In the genomic region with DNA sequence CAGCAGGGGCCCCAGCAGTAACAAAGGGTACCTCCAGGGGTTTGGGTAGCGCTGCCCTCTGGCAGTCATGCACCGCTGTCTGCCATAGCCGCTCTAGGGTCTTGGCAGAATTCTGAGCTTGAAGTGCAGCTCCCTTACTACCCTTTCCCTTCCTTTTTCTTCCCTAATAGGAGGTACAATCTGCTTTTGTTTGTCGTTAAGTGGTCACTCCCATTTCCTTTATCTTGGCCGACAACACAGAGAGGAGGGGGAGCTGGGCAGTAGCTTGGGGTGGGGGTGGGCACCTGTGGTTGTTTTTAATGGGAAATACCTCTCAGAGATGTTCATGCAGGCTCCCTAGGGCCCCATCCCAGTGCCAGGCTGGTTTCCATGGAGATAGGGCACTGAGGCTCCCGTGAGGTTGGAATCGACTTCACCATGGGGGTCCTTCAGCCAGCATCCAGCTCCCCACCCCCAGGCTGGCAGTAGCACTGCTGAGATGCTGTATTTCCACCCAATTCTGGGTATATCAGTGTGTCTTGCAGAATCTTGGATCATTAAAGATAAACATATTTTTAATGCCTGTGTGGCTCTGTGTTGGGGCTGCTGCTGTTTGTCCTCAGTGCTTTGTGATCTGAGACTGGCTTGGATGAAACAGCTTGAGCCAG, we compare ENCODE assay signal across 1 cellular context.
TF ChIP-seq lines count a peak whose summit lies in the region.

No MANE protein-coding gene starts in this region.

TF ChIP-seq in GM23338, 12 proteins besides CTCF, POLR2A, EP300 and RAD21 (continued from another document):
- TF ChIP-seq, protein P1, sequence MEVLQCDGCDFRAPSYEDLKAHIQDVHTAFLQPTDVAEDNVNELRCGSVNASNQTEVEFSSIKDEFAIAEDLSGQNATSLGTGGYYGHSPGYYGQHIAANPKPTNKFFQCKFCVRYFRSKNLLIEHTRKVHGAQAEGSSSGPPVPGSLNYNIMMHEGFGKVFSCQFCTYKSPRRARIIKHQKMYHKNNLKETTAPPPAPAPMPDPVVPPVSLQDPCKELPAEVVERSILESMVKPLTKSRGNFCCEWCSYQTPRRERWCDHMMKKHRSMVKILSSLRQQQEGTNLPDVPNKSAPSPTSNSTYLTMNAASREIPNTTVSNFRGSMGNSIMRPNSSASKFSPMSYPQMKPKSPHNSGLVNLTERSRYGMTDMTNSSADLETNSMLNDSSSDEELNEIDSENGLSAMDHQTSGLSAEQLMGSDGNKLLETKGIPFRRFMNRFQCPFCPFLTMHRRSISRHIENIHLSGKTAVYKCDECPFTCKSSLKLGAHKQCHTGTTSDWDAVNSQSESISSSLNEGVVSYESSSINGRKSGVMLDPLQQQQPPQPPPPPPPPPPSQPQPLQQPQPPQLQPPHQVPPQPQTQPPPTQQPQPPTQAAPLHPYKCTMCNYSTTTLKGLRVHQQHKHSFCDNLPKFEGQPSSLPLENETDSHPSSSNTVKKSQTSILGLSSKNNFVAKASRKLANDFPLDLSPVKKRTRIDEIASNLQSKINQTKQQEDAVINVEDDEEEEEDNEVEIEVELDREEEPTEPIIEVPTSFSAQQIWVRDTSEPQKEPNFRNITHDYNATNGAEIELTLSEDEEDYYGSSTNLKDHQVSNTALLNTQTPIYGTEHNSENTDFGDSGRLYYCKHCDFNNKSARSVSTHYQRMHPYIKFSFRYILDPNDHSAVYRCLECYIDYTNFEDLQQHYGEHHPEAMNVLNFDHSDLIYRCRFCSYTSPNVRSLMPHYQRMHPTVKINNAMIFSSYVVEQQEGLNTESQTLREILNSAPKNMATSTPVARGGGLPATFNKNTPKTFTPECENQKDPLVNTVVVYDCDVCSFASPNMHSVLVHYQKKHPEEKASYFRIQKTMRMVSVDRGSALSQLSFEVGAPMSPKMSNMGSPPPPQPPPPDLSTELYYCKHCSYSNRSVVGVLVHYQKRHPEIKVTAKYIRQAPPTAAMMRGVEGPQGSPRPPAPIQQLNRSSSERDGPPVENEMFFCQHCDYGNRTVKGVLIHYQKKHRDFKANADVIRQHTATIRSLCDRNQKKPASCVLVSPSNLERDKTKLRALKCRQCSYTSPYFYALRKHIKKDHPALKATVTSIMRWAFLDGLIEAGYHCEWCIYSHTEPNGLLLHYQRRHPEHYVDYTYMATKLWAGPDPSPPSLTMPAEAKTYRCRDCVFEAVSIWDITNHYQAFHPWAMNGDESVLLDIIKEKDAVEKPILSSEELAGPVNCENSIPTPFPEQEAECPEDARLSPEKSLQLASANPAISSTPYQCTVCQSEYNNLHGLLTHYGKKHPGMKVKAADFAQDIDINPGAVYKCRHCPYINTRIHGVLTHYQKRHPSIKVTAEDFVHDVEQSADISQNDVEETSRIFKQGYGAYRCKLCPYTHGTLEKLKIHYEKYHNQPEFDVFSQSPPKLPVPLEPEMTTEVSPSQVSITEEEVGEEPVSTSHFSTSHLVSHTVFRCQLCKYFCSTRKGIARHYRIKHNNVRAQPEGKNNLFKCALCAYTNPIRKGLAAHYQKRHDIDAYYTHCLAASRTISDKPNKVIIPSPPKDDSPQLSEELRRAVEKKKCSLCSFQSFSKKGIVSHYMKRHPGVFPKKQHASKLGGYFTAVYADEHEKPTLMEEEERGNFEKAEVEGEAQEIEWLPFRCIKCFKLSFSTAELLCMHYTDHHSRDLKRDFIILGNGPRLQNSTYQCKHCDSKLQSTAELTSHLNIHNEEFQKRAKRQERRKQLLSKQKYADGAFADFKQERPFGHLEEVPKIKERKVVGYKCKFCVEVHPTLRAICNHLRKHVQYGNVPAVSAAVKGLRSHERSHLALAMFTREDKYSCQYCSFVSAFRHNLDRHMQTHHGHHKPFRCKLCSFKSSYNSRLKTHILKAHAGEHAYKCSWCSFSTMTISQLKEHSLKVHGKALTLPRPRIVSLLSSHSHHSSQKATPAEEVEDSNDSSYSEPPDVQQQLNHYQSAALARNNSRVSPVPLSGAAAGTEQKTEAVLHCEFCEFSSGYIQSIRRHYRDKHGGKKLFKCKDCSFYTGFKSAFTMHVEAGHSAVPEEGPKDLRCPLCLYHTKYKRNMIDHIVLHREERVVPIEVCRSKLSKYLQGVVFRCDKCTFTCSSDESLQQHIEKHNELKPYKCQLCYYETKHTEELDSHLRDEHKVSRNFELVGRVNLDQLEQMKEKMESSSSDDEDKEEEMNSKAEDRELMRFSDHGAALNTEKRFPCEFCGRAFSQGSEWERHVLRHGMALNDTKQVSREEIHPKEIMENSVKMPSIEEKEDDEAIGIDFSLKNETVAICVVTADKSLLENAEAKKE (CRISPR knock-in tag; IDR thresholded peaks at IDR 0.05) = no peak
TF ChIP-seq in GM23338: peak in this region for 0.
